24 cellular contexts compared by ENCODE assay signal in the genomic region with DNA sequence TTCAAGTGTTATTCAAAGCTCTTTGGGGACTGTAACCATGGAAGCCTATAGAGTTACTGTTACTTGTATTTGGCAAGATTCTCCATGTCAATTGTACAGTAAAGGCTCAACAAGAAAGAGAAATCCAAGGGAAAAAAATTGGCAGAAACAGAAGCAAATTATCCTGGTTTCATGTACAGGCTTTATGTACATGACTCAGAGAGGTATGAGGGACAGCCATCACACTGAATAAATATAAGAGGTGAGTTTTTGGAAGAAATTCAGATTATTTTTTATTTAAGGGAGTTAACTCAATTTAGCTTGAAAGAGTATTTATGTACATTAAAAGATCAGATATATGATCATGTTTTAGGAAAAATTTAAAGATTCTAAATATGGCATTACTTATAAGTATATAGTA.
DNase-seq lines count a peak whose midpoint lies in the region; ATAC-seq, FAIRE-seq and TF ChIP-seq lines count a peak whose summit lies in the region.
"Had no signal": no experiment of that assay in that cellular context is flagged by ENCODE, and none has a peak within 500 bp of the region (broad histone marks: within the 10 kb centered on the region; RNA-seq: fewer than 3 reads in every experiment).

No MANE protein-coding gene starts in this region.

- H3K27me3 ChIP-seq in SK-N-SH (ENCODE audit: insufficient read depth) (no peaks in the 10 kb centered on the region), brain microvascular endothelial cell (replicated peaks) (no peaks in the 10 kb centered on the region), keratinocyte (ENCODE audit: control insufficient read depth, extremely low read depth, insufficient read depth, low read length) (no peaks in the 10 kb centered on the region), left ventricle myocardium inferior (ENCODE audit: low read depth) (no peaks in the 10 kb centered on the region)
- H3K27me3 ChIP-seq: BE2C had no signal

- no peaks in the 10 kb centered on the region for H4K20me1 ChIP-seq in SK-N-SH (ENCODE audit: insufficient read depth)
- H4K20me1 ChIP-seq in keratinocyte (ENCODE audit: control insufficient read depth, extremely low read depth, insufficient read depth, low read length): no peaks in the 10 kb centered on the region

- no peak overlapping the region for H3K4me2 ChIP-seq in SK-N-SH
- no peak overlapping the region for H3K4me2 ChIP-seq in keratinocyte (ENCODE audit: control insufficient read depth, extremely low read depth, insufficient read depth, low read depth, low read length)

- in situ Hi-C loops in brain microvascular endothelial cell (cut with HindIII; ENCODE audit: low pct_ligation_motif_present, low sequenced_read_pairs): no loop called here

- no peak overlapping the region for H3K4me3 ChIP-seq in SK-N-SH (ENCODE audit: low read depth in 2 of 2, low read length in 1 of 2)
- H3K4me3 ChIP-seq in brain microvascular endothelial cell (ENCODE audit: low read depth, low read length): no peak overlapping the region
- H3K4me3 ChIP-seq in keratinocyte (ENCODE audit: control insufficient read depth in 2 of 3, extremely low read depth in 1 of 3, insufficient read depth in 2 of 3, low read depth in 1 of 3, low read length in 3 of 3): no peak overlapping the region
- no peak overlapping the region for H3K4me3 ChIP-seq in left ventricle myocardium inferior
- H3K4me3 ChIP-seq: GM12878 had no signal

- H3K9me1 ChIP-seq in keratinocyte (ENCODE audit: control insufficient read depth, extremely low read depth, insufficient read depth, low read length): no peaks in the 10 kb centered on the region

- H3K36me3 ChIP-seq in SK-N-SH (replicated peaks in 1 of 2; ENCODE audit: control insufficient read depth in 1 of 2, insufficient read depth in 2 of 2, low read length in 1 of 2) (no peaks in the 10 kb centered on the region), brain microvascular endothelial cell (replicated peaks) (no peaks in the 10 kb centered on the region), keratinocyte (ENCODE audit: control insufficient read depth in 2 of 2, extremely low read depth in 1 of 2, insufficient read depth in 2 of 2, low read length in 2 of 2) (no peaks in the 10 kb centered on the region), left ventricle myocardium inferior (no peaks in the 10 kb centered on the region)
- H3K36me3 ChIP-seq: BE2C had no signal

- TF ChIP-seq CTCF in SK-N-SH (IDR thresholded peaks at IDR 0.05) (no peak), brain microvascular endothelial cell (IDR thresholded peaks at IDR 0.05; ENCODE audit: low read depth, low read length, missing control alignments) (no peak), keratinocyte (optimal IDR thresholded peaks at IDR 0.05 in 1 of 3, IDR thresholded peaks at IDR 0.05 in 1 of 3, conservative IDR thresholded peaks at IDR 0.05 in 1 of 3; ENCODE audit: extremely low read depth in 1 of 3, insufficient read depth in 2 of 3, low read length in 3 of 3) (no peak), left ventricle myocardium inferior (IDR thresholded peaks at IDR 0.05; ENCODE audit: borderline replicate concordance) (no peak)

- peaks cover 0 to 36% of the 10 kb centered on the region in 2 experiments; a peak in 3 of 4 replicates for H3K4me1 ChIP-seq in SK-N-SH (ENCODE audit: control insufficient read depth in 1 of 2, insufficient read depth in 2 of 2, low read depth in 1 of 2, low read length in 1 of 2)
- peaks cover 58% of the 10 kb centered on the region for H3K4me1 ChIP-seq in keratinocyte (ENCODE audit: control insufficient read depth, extremely low read depth, insufficient read depth, low read length)
- H3K4me1 ChIP-seq in left ventricle myocardium inferior: no peaks in the 10 kb centered on the region
- H3K4me1 ChIP-seq: BE2C had no signal

- H3K79me2 ChIP-seq in SK-N-SH (ENCODE audit: insufficient read depth) (no peaks in the 10 kb centered on the region), keratinocyte (ENCODE audit: control insufficient read depth, insufficient read depth, low read length) (no peaks in the 10 kb centered on the region)

- no peaks in the 10 kb centered on the region for H3K9me2 ChIP-seq in SK-N-SH

- CTCF ChIA-PET in SK-N-SH (lab: Yijun Ruan, JAX): no interaction called here

- peaks cover 31% of the 10 kb centered on the region for H3F3A ChIP-seq in SK-N-SH (replicated peaks; ENCODE audit: insufficient read depth)

- peak overlapping the region; percentile 28 to 94; a peak in 3 of 4 replicates for H3K27ac ChIP-seq in SK-N-SH (ENCODE audit: low read depth in 2 of 2, low read length in 1 of 2)
- H3K27ac ChIP-seq in brain microvascular endothelial cell: peak overlapping the region; percentile 19
- H3K27ac ChIP-seq in keratinocyte (ENCODE audit: control insufficient read depth, insufficient read depth, low read length): peak overlapping the region; percentile 93
- no peak overlapping the region for H3K27ac ChIP-seq in left ventricle myocardium inferior (replicated peaks)
- H3K27ac ChIP-seq: 22Rv1 had no signal

- H3K9me3 ChIP-seq in SK-N-SH (no peaks in the 10 kb centered on the region), keratinocyte (ENCODE audit: control insufficient read depth, low read depth, low read length) (no peaks in the 10 kb centered on the region), left ventricle myocardium inferior (replicated peaks) (no peaks in the 10 kb centered on the region)
- H3K9me3 ChIP-seq: BE2C had no signal

- FAIRE-seq in keratinocyte (lab: Jason Lieb, UNC): peak; percentile 20
- FAIRE-seq: GM12878, HepG2 had no signal

- intact Hi-C loops in sciatic nerve (cut with DNase I) (no loop called here), left ventricle myocardium inferior (cut with micrococcal nuclease) (no loop called here)

- TF ChIP-seq EP300 in SK-N-SH (IDR thresholded peaks at IDR 0.05; ENCODE audit: borderline replicate concordance in 1 of 2, low read depth in 1 of 2, low read length in 1 of 2): no peak

- no peak for DNase-seq in SK-N-SH
- DNase-seq in brain microvascular endothelial cell: no peak
- no peak for DNase-seq in keratinocyte (ENCODE audit: low read depth, low spot score)
- DNase-seq in hypothalamus (lab: John Stamatoyannopoulos, UW): no peak
- no peak for DNase-seq in foreskin melanocyte
- DNase-seq in sciatic nerve (ENCODE audit: low spot score): no peak
- no peak for DNase-seq in left ventricle myocardium inferior
- DNase-seq: BE2C; CD4-positive, CD25-positive, alpha-beta regulatory T cell; COR-L47; DMS153; GF-D8; GOT3; KG1; NCI-H1417; NCI-H187; NCI-H226; NCI-H524 treated with DMSO at 0.1 percent for 48 hours; RPMI8226; SIG-M5 had no signal

- H3K9ac ChIP-seq in SK-N-SH (peak overlapping the region; percentile 15; the same call in 1 of the 2 replicates), keratinocyte (ENCODE audit: control insufficient read depth, extremely low read depth, insufficient read depth, low read length) (peak overlapping the region; percentile 18)

- dilution Hi-C loops in keratinocyte (cut with MboI; ENCODE audit: extremely low pct_ligation_motif_present, low sequenced_read_pairs): no loop called here

- POLR2A ChIA-PET in SK-N-SH (lab: Yijun Ruan, JAX): no interaction called here

- no peak overlapping the region for H2AFZ ChIP-seq in SK-N-SH (ENCODE audit: low read depth)
- H2AFZ ChIP-seq in keratinocyte (ENCODE audit: control insufficient read depth, low read length): peak overlapping the region; percentile 50

- ATAC-seq in SK-N-SH treated with all-trans-retinoic acid at 6 μM for 48 hours (no peak), sciatic nerve (no peak)
- ATAC-seq: GM12878, HepG2 had no signal

- no peak for TF ChIP-seq RAD21 in SK-N-SH (IDR thresholded peaks at IDR 0.05; ENCODE audit: low read length)

TF ChIP-seq in SK-N-SH, 30 proteins besides CTCF, POLR2A, EP300 and RAD21 (continues in another document):
- TF ChIP-seq CHD2 (IDR thresholded peaks at IDR 0.05; ENCODE audit: low read length, partially characterized antibody) (no peak), TEAD4 (IDR thresholded peaks at IDR 0.05; ENCODE audit: borderline replicate concordance, insufficient read depth) (no peak), ELF1 (IDR thresholded peaks at IDR 0.05) (no peak), RXRA (IDR thresholded peaks at IDR 0.05; ENCODE audit: borderline replicate concordance, low read depth) (no peak), RFX5 (IDR thresholded peaks at IDR 0.05; ENCODE audit: low read length) (no peak), PBX3 (IDR thresholded peaks at IDR 0.05) (no peak)

TF ChIP-seq in SK-N-SH treated with all-trans-retinoic acid at 6 μM for 48 hours, 23 proteins besides CTCF, POLR2A, EP300 and RAD21 (continues in another document):
- no peak for TF ChIP-seq TOX (CRISPR knock-in tag; IDR thresholded peaks at IDR 0.05; ENCODE audit: borderline replicate concordance)
- no peak for TF ChIP-seq ZFP3 (CRISPR knock-in tag; IDR thresholded peaks at IDR 0.05)
- no peak for TF ChIP-seq ZNF70 (CRISPR knock-in tag; IDR thresholded peaks at IDR 0.05)
- TF ChIP-seq CSDC2 (CRISPR knock-in tag; IDR thresholded peaks at IDR 0.05): no peak
- TF ChIP-seq SNAI2 (CRISPR knock-in tag; IDR thresholded peaks at IDR 0.05): no peak
- no peak for TF ChIP-seq ESRRG (CRISPR knock-in tag; IDR thresholded peaks at IDR 0.05)
- no peak for TF ChIP-seq CREB5 (CRISPR knock-in tag; IDR thresholded peaks at IDR 0.05; ENCODE audit: low read depth)
- no peak for TF ChIP-seq GLIS3 (CRISPR knock-in tag; IDR thresholded peaks at IDR 0.05)
- no peak for TF ChIP-seq RARB (CRISPR knock-in tag; IDR thresholded peaks at IDR 0.05)
- TF ChIP-seq ZNF565 (CRISPR knock-in tag; conservative IDR thresholded peaks at IDR 0.05; ENCODE audit: low read depth): no peak
